Comparison of ENCODE assay signal across 1 cellular context in genomic region chr2:14587119-14587518, GRCh38.
TF ChIP-seq lines count a peak whose summit lies in the region.

No MANE protein-coding gene starts in this region.

TF ChIP-seq in HepG2, 621 proteins besides CTCF, POLR2A, EP300 and RAD21 (continued from another document):
- TF ChIP-seq ZNF512B (CRISPR knock-in tag; IDR thresholded peaks at IDR 0.05; ENCODE audit: borderline replicate concordance) (no peak), PCBP2 (optimal IDR thresholded peaks at IDR 0.05; ENCODE audit: low read depth, low read length, poor library complexity, severe bottlenecking) (no peak), U2AF2 (IDR thresholded peaks at IDR 0.05; ENCODE audit: low read depth, low read length) (no peak)
